17 cellular contexts compared by ENCODE assay signal in genomic region chr10:69459101-69459805, GRCh38. TPM values are rescaled to one million over a fixed set of nuclear protein-coding genes. Genes with fewer than 3 reads are reported as not detected.
DNase-seq lines count a peak whose midpoint lies in the region; ATAC-seq lines count a peak whose summit lies in the region.
"Had no signal": no experiment of that assay in that cellular context is flagged by ENCODE, and none has a peak within 500 bp of the region (broad histone marks: within the 10 kb centered on the region; RNA-seq: fewer than 3 reads in every experiment).

No MANE protein-coding gene starts in this region.

- no peak overlapping the region for H3K4me3 ChIP-seq in muscle layer of duodenum (ENCODE audit: low read depth in 1 of 2, low read length in 2 of 2)
- H3K4me3 ChIP-seq: GM23248, SJCRH30, skin epidermis had no signal

- no peaks in the 10 kb centered on the region for H3K27me3 ChIP-seq in muscle layer of duodenum (ENCODE audit: low read depth, low read length)
- H3K27me3 ChIP-seq: foreskin keratinocyte, SJCRH30 had no signal

- H3K4me1 ChIP-seq in muscle layer of duodenum (ENCODE audit: control insufficient read depth in 1 of 2, insufficient read depth in 2 of 2, low read length in 2 of 2) = peaks cover 32 to 51% of the 10 kb centered on the region in 2 donors
- H3K4me1 ChIP-seq: foreskin keratinocyte had no signal

- no peaks in the 10 kb centered on the region for H3K27me3 Mint-ChIP-seq in central memory CD8-positive, alpha-beta T cell
- H3K27me3 Mint-ChIP-seq in stimulated activated naive B cell treated with anti-CD40 and anti-IgM and Interleukin-4, amounts not matched to agents 10 μg/mL and 1 μg/mL and 100 μg/mL, for 72 hours = peaks cover 4 to 6% of the 10 kb centered on the region in 2 donors
- H3K27me3 Mint-ChIP-seq: activated CD4-positive, alpha-beta T cell treated with anti-CD3 and anti-CD28 coated beads, Interleukin-2, amount 10 ng/mL, durations not matched to agents 7 days and 5 days; stimulated activated naive CD8-positive, alpha-beta T cell treated with anti-CD3 and anti-CD28 coated beads, Interleukin-15, Interleukin-2, amounts not matched to agents 100 ng/mL and 50 ng/mL, for 24 hours had no signal

- no peaks in the 10 kb centered on the region for H3K36me3 Mint-ChIP-seq in central memory CD8-positive, alpha-beta T cell (ENCODE audit: insufficient read depth)
- H3K36me3 Mint-ChIP-seq in stimulated activated naive B cell treated with anti-CD40 and anti-IgM and Interleukin-4, amounts not matched to agents 10 μg/mL and 1 μg/mL and 100 μg/mL, for 72 hours = no peaks in the 10 kb centered on the region
- H3K36me3 Mint-ChIP-seq: CD14-positive monocyte had no signal

- DNase-seq in NCI-H226 (peak; percentile 51), NCI-H82 treated with DMSO at 0.1 percent for 48 hours (lab: John Stamatoyannopoulos, UW; ENCODE audit: unreplicated experiment) (no peak)
- DNase-seq in central memory CD8-positive, alpha-beta T cell (ENCODE audit: low spot score in 2 of 2) = no peak
- no peak for DNase-seq in activated effector memory CD4-positive, alpha-beta T cell treated with Interleukin-2 at 50 U/mL for 16 hours
- DNase-seq in stimulated activated naive B cell treated with anti-CD40 and anti-IgM and Interleukin-4, amounts not matched to agents 10 μg/mL and 1 μg/mL and 100 μg/mL, for 72 hours = no peak
- DNase-seq: activated CD4-positive, alpha-beta T cell treated with anti-CD3 and anti-CD28 coated beads, Interleukin-2, amount 10 ng/mL, durations not matched to agents 7 days and 5 days; foreskin keratinocyte; GM23248; Kasumi-1; SJCRH30; T1000 had no signal

- no peaks in the 10 kb centered on the region for H3K9me3 Mint-ChIP-seq in central memory CD8-positive, alpha-beta T cell
- H3K9me3 Mint-ChIP-seq in stimulated activated naive B cell treated with anti-CD40 and anti-IgM and Interleukin-4, amounts not matched to agents 10 μg/mL and 1 μg/mL and 100 μg/mL, for 72 hours = no peaks in the 10 kb centered on the region
- H3K9me3 Mint-ChIP-seq: activated CD4-positive, alpha-beta T cell treated with anti-CD3 and anti-CD28 coated beads, Interleukin-2, amount 10 ng/mL, durations not matched to agents 7 days and 5 days; CD14-positive monocyte; stimulated activated naive CD8-positive, alpha-beta T cell treated with anti-CD3 and anti-CD28 coated beads, Interleukin-15, Interleukin-2, amounts not matched to agents 100 ng/mL and 50 ng/mL, for 24 hours had no signal

- no peaks in the 10 kb centered on the region for H3K36me3 ChIP-seq in muscle layer of duodenum (ENCODE audit: control insufficient read depth in 1 of 2, insufficient read depth in 2 of 2, low read length in 2 of 2)
- H3K36me3 ChIP-seq: SJCRH30 had no signal

- no peak overlapping the region for H3K4me3 Mint-ChIP-seq in central memory CD8-positive, alpha-beta T cell
- no peak overlapping the region for H3K4me3 Mint-ChIP-seq in stimulated activated naive B cell treated with anti-CD40 and anti-IgM and Interleukin-4, amounts not matched to agents 10 μg/mL and 1 μg/mL and 100 μg/mL, for 72 hours
- H3K4me3 Mint-ChIP-seq: activated CD4-positive, alpha-beta T cell treated with anti-CD3 and anti-CD28 coated beads, Interleukin-2, amount 10 ng/mL, durations not matched to agents 7 days and 5 days; CD14-positive monocyte; stimulated activated naive CD8-positive, alpha-beta T cell treated with anti-CD3 and anti-CD28 coated beads, Interleukin-15, Interleukin-2, amounts not matched to agents 100 ng/mL and 50 ng/mL, for 24 hours had no signal

- peak overlapping the region; percentile 41 for H3K27ac Mint-ChIP-seq in central memory CD8-positive, alpha-beta T cell (ENCODE audit: low read depth)
- H3K27ac Mint-ChIP-seq in stimulated activated naive B cell treated with anti-CD40 and anti-IgM and Interleukin-4, amounts not matched to agents 10 μg/mL and 1 μg/mL and 100 μg/mL, for 72 hours = no peak overlapping the region
- H3K27ac Mint-ChIP-seq: activated CD4-positive, alpha-beta T cell treated with anti-CD3 and anti-CD28 coated beads, Interleukin-2, amount 10 ng/mL, durations not matched to agents 7 days and 5 days; stimulated activated naive CD8-positive, alpha-beta T cell treated with anti-CD3 and anti-CD28 coated beads, Interleukin-15, Interleukin-2, amounts not matched to agents 100 ng/mL and 50 ng/mL, for 24 hours had no signal

- H3K27ac ChIP-seq in muscle layer of duodenum (ENCODE audit: low read length) (peak overlapping the region; percentile 77), temporal lobe (ENCODE audit: low read depth, low read length) (peak overlapping the region; percentile 23)
- H3K27ac ChIP-seq: foreskin keratinocyte, GM23248 had no signal

- H3K9me3 ChIP-seq in muscle layer of duodenum (ENCODE audit: control insufficient read depth in 1 of 2, low read length in 2 of 2) = no peaks in the 10 kb centered on the region
- H3K9me3 ChIP-seq: SJCRH30 had no signal

- ATAC-seq in central memory CD8-positive, alpha-beta T cell (replicated peaks; ENCODE audit: extremely low read depth, poor library complexity, severe bottlenecking) = no peak
- ATAC-seq in stimulated activated naive B cell treated with anti-CD40 and anti-IgM and Interleukin-4, amounts not matched to agents 10 μg/mL and 1 μg/mL and 100 μg/mL, for 72 hours (replicated peaks) = no peak
- ATAC-seq: foreskin keratinocyte had no signal

- no peaks in the 10 kb centered on the region for H3K4me1 Mint-ChIP-seq in central memory CD8-positive, alpha-beta T cell
- H3K4me1 Mint-ChIP-seq in stimulated activated naive B cell treated with anti-CD40 and anti-IgM and Interleukin-4, amounts not matched to agents 10 μg/mL and 1 μg/mL and 100 μg/mL, for 72 hours = peaks cover 0 to 3% of the 10 kb centered on the region in 2 donors

RNA-seq across cellular contexts. Expression of gene TSPAN15, which starts 8.0 kb away (rescaled TPM):
- total RNA-seq in temporal lobe = 3.7 TPM
- total RNA-seq: GM23248 had no signal

RNA-seq across cellular contexts. Expression of gene TACR2, which starts 42.5 kb away (rescaled TPM):
- total RNA-seq in temporal lobe = 0.49 TPM
- total RNA-seq: activated CD4-positive, alpha-beta T cell treated with anti-CD3 and anti-CD28 coated beads, Interleukin-2, amount 10 ng/mL, durations not matched to agents 7 days and 5 days; Daoy; foreskin keratinocyte had no signal
